Comparison of ENCODE assay signal across 13 cellular contexts in genomic region chr3:197956626-197956988, GRCh38. TPM values are rescaled to one million over a fixed set of nuclear protein-coding genes. Genes with fewer than 3 reads are reported as not detected.
DNase-seq lines count a peak whose midpoint lies in the region; ATAC-seq and TF ChIP-seq lines count a peak whose summit lies in the region.
"Had no signal": no experiment of that assay in that cellular context is flagged by ENCODE, and none has a peak within 500 bp of the region (broad histone marks: within the 10 kb centered on the region; RNA-seq: fewer than 3 reads in every experiment).

No MANE protein-coding gene starts in this region.

- H3K9me3 Mint-ChIP-seq in activated naive CD8-positive, alpha-beta T cell treated with anti-CD3 and anti-CD28 coated beads for 36 hours: no peaks in the 10 kb centered on the region
- H3K9me3 Mint-ChIP-seq: effector memory CD8-positive, alpha-beta T cell had no signal

- H3K27me3 Mint-ChIP-seq in activated naive CD8-positive, alpha-beta T cell treated with anti-CD3 and anti-CD28 coated beads for 36 hours: no peaks in the 10 kb centered on the region
- H3K27me3 Mint-ChIP-seq: effector memory CD8-positive, alpha-beta T cell had no signal

- peak overlapping the region; percentile 19; the same call in 1 of the 2 replicates for H3K27ac ChIP-seq in HCT116 (ENCODE audit: low read depth, low read length)
- H3K27ac ChIP-seq in muscle layer of duodenum (ENCODE audit: low read length): peak overlapping the region; percentile 54
- H3K27ac ChIP-seq: thyroid gland had no signal

- H3K9ac ChIP-seq in HCT116 (ENCODE audit: low read length): no peak overlapping the region

- H3K4me3 ChIP-seq in HCT116 (replicated peaks in 1 of 2; ENCODE audit: low read depth in 1 of 2, low read length in 2 of 2): no peak overlapping the region
- no peak overlapping the region for H3K4me3 ChIP-seq in muscle layer of duodenum (ENCODE audit: low read depth in 1 of 2, low read length in 2 of 2)
- H3K4me3 ChIP-seq: thyroid gland had no signal

- H3K27me3 ChIP-seq in HCT116 (ENCODE audit: insufficient read depth, low read length): no peaks in the 10 kb centered on the region
- H3K27me3 ChIP-seq in muscle layer of duodenum (ENCODE audit: low read depth, low read length): no peaks in the 10 kb centered on the region
- H3K27me3 ChIP-seq: thyroid gland had no signal

- peaks cover 68% of the 10 kb centered on the region for H3K36me3 Mint-ChIP-seq in activated naive CD8-positive, alpha-beta T cell treated with anti-CD3 and anti-CD28 coated beads for 36 hours

- no peak for TF ChIP-seq POLR2A in HCT116 (IDR thresholded peaks at IDR 0.05; ENCODE audit: borderline replicate concordance, extremely low read depth, insufficient read depth, insufficient read length)

- RAD21 ChIA-PET in HCT116 (lab: Charles Lee; ENCODE audit: low non-redundant PET in 1 of 2, low total read pairs in 2 of 2, uncharacterized antibody in 2 of 2, unreplicated experiment in 2 of 2): no interaction called here

- no peak overlapping the region for H2AFZ ChIP-seq in HCT116 (ENCODE audit: low read depth, low read length, poor library complexity, severe bottlenecking)

- ATAC-seq in HCT116 (no peak), HG03457 (IDR thresholded peaks at IDR 0.05; ENCODE audit: unreplicated experiment) (no peak), HG03108 (IDR thresholded peaks at IDR 0.05; ENCODE audit: unreplicated experiment) (no peak)
- ATAC-seq: effector memory CD8-positive, alpha-beta T cell had no signal

- no TSS peak for BruUV-seq in HCT116 (replicated peaks; lab: Mats Ljungman, UMichigan)

- no peaks in the 10 kb centered on the region for H3K9me2 ChIP-seq in HCT116 (ENCODE audit: insufficient read depth)

- H3K27ac Mint-ChIP-seq in activated naive CD8-positive, alpha-beta T cell treated with anti-CD3 and anti-CD28 coated beads for 36 hours: peak overlapping the region; percentile 36

- H3K4me1 Mint-ChIP-seq in activated naive CD8-positive, alpha-beta T cell treated with anti-CD3 and anti-CD28 coated beads for 36 hours: peaks cover 70% of the 10 kb centered on the region

- H3K79me2 ChIP-seq in HCT116 (ENCODE audit: insufficient read depth, low read length): peaks cover 41% of the 10 kb centered on the region

- no peak overlapping the region for H3K4me3 Mint-ChIP-seq in activated naive CD8-positive, alpha-beta T cell treated with anti-CD3 and anti-CD28 coated beads for 36 hours
- H3K4me3 Mint-ChIP-seq: effector memory CD8-positive, alpha-beta T cell had no signal

- H3K36me3 ChIP-seq in HCT116 (ENCODE audit: control insufficient read depth in 1 of 2, insufficient read depth in 2 of 2, low read length in 2 of 2): peaks cover 41 to 47% of the 10 kb centered on the region in 2 experiments; a peak in 3 of 4 replicates
- peaks cover 33 to 59% of the 10 kb centered on the region in 2 donors for H3K36me3 ChIP-seq in muscle layer of duodenum (ENCODE audit: control insufficient read depth in 1 of 2, insufficient read depth in 2 of 2, low read length in 2 of 2)

- no peak for TF ChIP-seq RAD21 in HCT116 (IDR thresholded peaks at IDR 0.05; ENCODE audit: low read depth)

- H3K4me1 ChIP-seq in HCT116 (ENCODE audit: control insufficient read depth in 1 of 2, insufficient read depth in 2 of 2, low read length in 2 of 2) (peaks cover 17 to 35% of the 10 kb centered on the region in 2 experiments), muscle layer of duodenum (ENCODE audit: control insufficient read depth in 1 of 2, insufficient read depth in 2 of 2, low read length in 2 of 2) (peaks cover 6 to 47% of the 10 kb centered on the region in 2 donors)

- POLR2A ChIA-PET in HCT116 (lab: Charles Lee): interaction anchor here (1.0 kb wide), 1 partner anchor 135 kb away, joined by 4 read pairs; no protein-coding TSS in a partner anchor

- H3K9me3 ChIP-seq in HCT116 (ENCODE audit: control insufficient read depth in 1 of 2, insufficient read depth in 1 of 2, low read depth in 1 of 2, low read length in 2 of 2) (no peaks in the 10 kb centered on the region), muscle layer of duodenum (ENCODE audit: control insufficient read depth in 1 of 2, low read length in 2 of 2) (no peaks in the 10 kb centered on the region)
- H3K9me3 ChIP-seq: thyroid gland had no signal

- TF ChIP-seq CTCF in HCT116 (IDR thresholded peaks at IDR 0.05 in 2 of 3, conservative IDR thresholded peaks at IDR 0.05 in 1 of 3; ENCODE audit: borderline replicate concordance in 1 of 3, insufficient read depth in 1 of 3, low read depth in 2 of 3, low read length in 2 of 3): no peak

- intact Hi-C loops in HCT116 (cut with micrococcal nuclease): no loop called here

- CTCF ChIA-PET in HCT116 (lab: Charles Lee): no interaction called here

- H4K20me1 ChIP-seq in HCT116 (ENCODE audit: insufficient read depth): peaks cover 32% of the 10 kb centered on the region; the same call in 1 of the 2 replicates

- peak; percentile 75 for DNase-seq in DMS 273 (lab: John Stamatoyannopoulos, UW; ENCODE audit: unreplicated experiment)
- no peak for DNase-seq in DMS 273 treated with DMSO at 0.1 percent for 48 hours (lab: John Stamatoyannopoulos, UW)
- DNase-seq in HCT116 (ENCODE audit: low read depth, low spot score): no peak
- no peak for DNase-seq in activated naive CD8-positive, alpha-beta T cell treated with anti-CD3 and anti-CD28 coated beads for 36 hours
- no peak for DNase-seq in central memory CD4-positive, alpha-beta T cell
- DNase-seq: 8988T; effector memory CD8-positive, alpha-beta T cell; NCI-H1048; T-helper 9 cell had no signal

- no peak overlapping the region; the same call in 1 of the 2 replicates for H3K4me2 ChIP-seq in HCT116 (ENCODE audit: low read length)

TF ChIP-seq in HCT116, 20 proteins besides CTCF, POLR2A, EP300 and RAD21:
- TF ChIP-seq MAX (IDR thresholded peaks at IDR 0.05) (0 out of 2 replicates have a peak, but pooled peaks have one; percentile 4), SP1 (IDR thresholded peaks at IDR 0.05; ENCODE audit: low read depth) (no peak), ZNF274 (IDR thresholded peaks at IDR 0.05; ENCODE audit: low read depth, low read length) (no peak)

RNA-seq across cellular contexts. Expression of gene LMLN, which starts 3.4 kb away (rescaled TPM):
- 7.2 TPM for total RNA-seq in HCT116 (2021; ENCODE audit: unreplicated experiment)
- 2.9 and 3.5 TPM in 2 replicates for polyA plus RNA-seq in HCT116 (2012)
- 10 to 100 TPM in 1 of 2 experiments, 1 to 10 TPM in 1; 8.1 to 10.4 TPM for total RNA-seq in activated naive CD8-positive, alpha-beta T cell treated with anti-CD3 and anti-CD28 coated beads for 36 hours

RNA-seq across cellular contexts. Expression of gene RPL35A, which starts 6.6 kb away (rescaled TPM):
- 1,465 TPM for total RNA-seq in HCT116 (2021; ENCODE audit: unreplicated experiment)
- polyA plus RNA-seq in HCT116 (2012): 1,622 and 1,968 TPM in 2 replicates
- total RNA-seq in activated naive CD8-positive, alpha-beta T cell treated with anti-CD3 and anti-CD28 coated beads for 36 hours: 1,000 to 10,000 TPM; 1,619 to 1,626 TPM
